ENCODE assay signal across 12 cellular contexts in the genomic region with DNA sequence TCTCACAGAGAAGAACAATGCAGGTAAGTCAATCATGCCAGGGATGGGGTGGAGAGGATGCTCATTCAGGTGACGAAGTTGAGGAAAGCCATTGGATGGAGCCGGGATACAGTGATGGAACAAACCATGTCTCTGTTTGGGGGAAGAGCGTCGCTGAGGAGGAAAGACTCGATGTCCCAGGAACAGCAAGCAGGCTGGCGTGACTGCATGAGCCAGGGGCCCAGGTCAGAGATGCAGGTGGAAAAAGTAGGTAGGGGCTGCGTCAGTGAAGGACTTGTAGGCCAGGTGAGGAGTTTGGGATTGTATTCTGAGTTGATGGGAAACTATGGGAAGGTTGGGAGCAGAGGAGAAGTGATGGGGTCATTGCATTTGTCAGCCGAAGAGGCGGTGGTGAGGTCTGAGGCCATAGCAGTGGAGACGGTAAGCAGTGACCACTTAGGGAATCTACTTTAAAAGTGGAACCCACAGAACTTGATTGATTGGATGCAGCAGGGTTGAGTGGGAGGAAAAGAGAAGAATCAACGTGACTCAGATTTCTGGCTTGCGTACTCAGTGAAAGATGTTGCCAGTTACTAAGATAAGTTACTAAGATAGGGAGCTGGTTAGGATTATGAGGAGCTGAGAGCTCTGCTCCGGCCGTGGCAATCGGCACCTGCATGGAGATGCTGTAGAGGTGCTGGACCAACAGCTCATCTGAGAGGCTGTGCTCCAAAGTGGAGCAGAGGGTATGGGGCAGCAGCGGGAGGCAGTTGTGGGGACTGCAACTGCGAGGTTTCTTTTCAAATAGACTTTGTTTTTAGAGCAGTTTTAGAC. TPM values are rescaled to one million over a fixed set of nuclear protein-coding genes. Genes with fewer than 3 reads are reported as not detected.
DNase-seq lines count a peak whose midpoint lies in the region; ATAC-seq, FAIRE-seq and TF ChIP-seq lines count a peak whose summit lies in the region.
"Had no signal": no experiment of that assay in that cellular context is flagged by ENCODE, and none has a peak within 500 bp of the region (broad histone marks: within the 10 kb centered on the region; RNA-seq: fewer than 3 reads in every experiment).

No MANE protein-coding gene starts in this region.

- H3K36me3 Mint-ChIP-seq in activated CD4-positive, alpha-beta memory T cell treated with anti-CD3 and anti-CD28 coated beads for 36 hours: no peaks in the 10 kb centered on the region

- POLR2A ChIA-PET in A549 (lab: Yijun Ruan, JAX): no interaction called here
- POLR2A ChIA-PET in activated CD4-positive, alpha-beta memory T cell treated with anti-CD3 and anti-CD28 coated beads for 36 hours (lab: Charles Lee): interaction anchor here (1.0 to 14.3 kb wide), 5 partner anchors 9 to 24 kb away, joined by 5 to 343 read pairs (median 78); partner anchors contain the start of gene IL2RA

- H2AFZ ChIP-seq in fibroblast of lung (ENCODE audit: low read length): no peak overlapping the region

- peak overlapping the region; percentile 73 for H3K4me3 Mint-ChIP-seq in activated CD4-positive, alpha-beta memory T cell treated with anti-CD3 and anti-CD28 coated beads for 36 hours

- no peak for TF ChIP-seq POLR2A in A549 (IDR thresholded peaks at IDR 0.05; ENCODE audit: low read length)
- no peak for TF ChIP-seq POLR2A in GM12891 (IDR thresholded peaks at IDR 0.05; ENCODE audit: low read depth, low read length)

- H3K27me3 ChIP-seq in fibroblast of lung (ENCODE audit: control insufficient read depth, insufficient read depth, low read length): peaks cover 20% of the 10 kb centered on the region

- WGBS in A549 (ENCODE audit: missing lambda C conversion rate): 43% methylated on average over 17 of the region's 17 CpGs

- H3K4me3 ChIP-seq in A549: no peak overlapping the region
- peak overlapping the region in 1 of 4 experiments; percentile 12 for H3K4me3 ChIP-seq in fibroblast of lung (replicated peaks in 1 of 4; ENCODE audit: control extremely low read depth in 1 of 4, insufficient read depth in 1 of 4, low read depth in 3 of 4, low read length in 4 of 4)
- H3K4me3 ChIP-seq: GM12878 had no signal

- peaks cover 3% of the 10 kb centered on the region for H3K27me3 Mint-ChIP-seq in activated CD4-positive, alpha-beta memory T cell treated with anti-CD3 and anti-CD28 coated beads for 36 hours

- no peaks in the 10 kb centered on the region for H4K20me1 ChIP-seq in fibroblast of lung (ENCODE audit: control insufficient read depth, extremely low read depth, insufficient read depth, low read length)

- no peak for TF ChIP-seq RAD21 in A549 (conservative IDR thresholded peaks at IDR 0.05 in 1 of 2, IDR thresholded peaks at IDR 0.05 in 1 of 2)

- H3K27ac ChIP-seq in A549 (no peak overlapping the region), fibroblast of lung (ENCODE audit: insufficient read depth, low read length) (no peak overlapping the region)
- H3K27ac ChIP-seq: neutrophil had no signal

- ATAC-seq in A549: peak; percentile 60 to 64; a peak in 5 of 6 replicates
- no peak for ATAC-seq in HG03159 (IDR thresholded peaks at IDR 0.05; ENCODE audit: unreplicated experiment)
- ATAC-seq in HG03469 (IDR thresholded peaks at IDR 0.05; ENCODE audit: unreplicated experiment): no peak
- ATAC-seq: GM12878 had no signal

- no peak for TF ChIP-seq EP300 in A549 (IDR thresholded peaks at IDR 0.05)

- H3K9me3 ChIP-seq in A549 (no peaks in the 10 kb centered on the region), fibroblast of lung (ENCODE audit: control insufficient read depth, insufficient read depth, low read depth, low read length) (no peaks in the 10 kb centered on the region)
- H3K9me3 ChIP-seq: neutrophil had no signal

- peaks cover 71% of the 10 kb centered on the region for H3K4me1 Mint-ChIP-seq in activated CD4-positive, alpha-beta memory T cell treated with anti-CD3 and anti-CD28 coated beads for 36 hours (ENCODE audit: low read depth)

- FAIRE-seq in A549 (lab: Jason Lieb, UNC) (no peak), GM12891 (lab: Jason Lieb, UNC) (peak; percentile 23)
- FAIRE-seq: GM12878 had no signal

- no peaks in the 10 kb centered on the region for H3K36me3 ChIP-seq in fibroblast of lung (ENCODE audit: control insufficient read depth, insufficient read depth, low read length)
- H3K36me3 ChIP-seq: neutrophil had no signal

- TF ChIP-seq CTCF in A549 (IDR thresholded peaks at IDR 0.05): no peak
- no peak for TF ChIP-seq CTCF in fibroblast of lung (conservative IDR thresholded peaks at IDR 0.05 in 1 of 2, IDR thresholded peaks at IDR 0.05 in 1 of 2; ENCODE audit: low read depth in 1 of 2, low read length in 2 of 2)

- DNase-seq in A549 (ENCODE audit: low read depth in 1 of 2, low spot score in 1 of 2) (no peak), GM12891 (ENCODE audit: insufficient read length, low spot score) (no peak), fibroblast of lung (ENCODE audit: low read depth in 2 of 2) (peak; percentile 37 to 94), NCI-H1417 treated with DMSO at 0.1 percent for 48 hours (lab: John Stamatoyannopoulos, UW) (no peak), DMS114 treated with DMSO at 0.1 percent for 48 hours (lab: John Stamatoyannopoulos, UW; ENCODE audit: unreplicated experiment) (no peak)
- DNase-seq in activated CD4-positive, alpha-beta memory T cell treated with anti-CD3 and anti-CD28 coated beads for 36 hours: peak; percentile 62
- DNase-seq: NCI-H510A; stimulated activated CD4-positive, alpha-beta T cell treated with anti-CD3 and anti-CD28 coated beads, Interleukin-4, amount 100 ng/mL, for 4 hours had no signal

- H3K27ac Mint-ChIP-seq in activated CD4-positive, alpha-beta memory T cell treated with anti-CD3 and anti-CD28 coated beads for 36 hours: peak overlapping the region; percentile 82

- H3K4me2 ChIP-seq in A549 (no peak overlapping the region), fibroblast of lung (ENCODE audit: extremely low read depth, insufficient read depth, low read length) (peak overlapping the region; percentile 63)

- H3K4me1 ChIP-seq in A549 (no peaks in the 10 kb centered on the region), fibroblast of lung (ENCODE audit: control insufficient read depth, extremely low read depth, insufficient read depth, low read length) (no peaks in the 10 kb centered on the region)

- no peaks in the 10 kb centered on the region for H3K79me2 ChIP-seq in fibroblast of lung (ENCODE audit: control insufficient read depth, insufficient read depth, low read length)

- intact Hi-C loops in activated CD4-positive, alpha-beta memory T cell treated with anti-CD3 and anti-CD28 coated beads for 36 hours (cut with micrococcal nuclease): loop anchor here (1.0 to 5.0 kb wide), 3 partner anchors 9 to 757 kb away; partner anchors contain the start of gene IL15RA

- CTCF ChIA-PET in A549 (lab: Yijun Ruan, JAX): interaction anchor here (0.9 to 3.2 kb wide), 2 partner anchors 12 to 331 kb away, joined by 4 to 23 read pairs; no protein-coding TSS in a partner anchor
- CTCF ChIA-PET in activated CD4-positive, alpha-beta memory T cell treated with anti-CD3 and anti-CD28 coated beads for 36 hours (lab: Charles Lee): interaction anchor here (1.0 to 10.3 kb wide), 3 partner anchors 9 to 12 kb away, joined by 5 to 112 read pairs (median 14); partner anchors contain the start of gene IL2RA

- H3K9me3 Mint-ChIP-seq in activated CD4-positive, alpha-beta memory T cell treated with anti-CD3 and anti-CD28 coated beads for 36 hours: peaks cover 2% of the 10 kb centered on the region

- no peak overlapping the region for H3K9ac ChIP-seq in fibroblast of lung (ENCODE audit: insufficient read depth, low read length)

TF ChIP-seq in A549, 52 proteins besides CTCF, POLR2A, EP300 and RAD21 (continues in another document):
- no peak for TF ChIP-seq ZC3H11A (IDR thresholded peaks at IDR 0.05)
- no peak for TF ChIP-seq HOXB13 (CRISPR knock-in tag; IDR thresholded peaks at IDR 0.05; ENCODE audit: low read depth)
- no peak for TF ChIP-seq JUN (IDR thresholded peaks at IDR 0.05)

TF ChIP-seq in GM12891, 5 proteins besides CTCF, POLR2A, EP300 and RAD21:
- TF ChIP-seq POLR2AphosphoS5 (IDR thresholded peaks at IDR 0.05; ENCODE audit: low read depth, low read length): no peak
- TF ChIP-seq TAF1 (IDR thresholded peaks at IDR 0.05; ENCODE audit: low read depth, low read length): no peak
- no peak for TF ChIP-seq PAX5 (IDR thresholded peaks at IDR 0.05; ENCODE audit: insufficient read depth, low read length, severe bottlenecking)
- no peak for TF ChIP-seq SPI1 (IDR thresholded peaks at IDR 0.05; ENCODE audit: low read depth, low read length)
- TF ChIP-seq POU2F2 (IDR thresholded peaks at IDR 0.05; ENCODE audit: low read depth, low read length): no peak

RNA-seq across cellular contexts. Expression of gene IL2RA, which starts 12.5 kb away (rescaled TPM):
- not detected in 2 replicates for polyA plus RNA-seq in A549 (2011; rRNA removed)
- polyA plus RNA-seq in A549 (2012; cell fraction: cytosol; rRNA removed): not detected in 2 replicates
- polyA plus RNA-seq in A549 (2012; cell fraction: nucleus; rRNA removed): not detected in 2 replicates
- not detected in 3 replicates for polyA plus RNA-seq in A549 (2017; fragmentation: RNase III; extraction: RNeasy Plus Mini Kit Qiagen cat#74134 plus additional on column Dnase treatment)
- polyA minus RNA-seq in A549 (2011; rRNA and poly(A)+ RNA removed): not detected in 2 replicates
- polyA plus RNA-seq in GM12891 (2012; ENCODE audit: low read depth, missing spikeins): 5.0 TPM
- total RNA-seq in activated CD4-positive, alpha-beta memory T cell treated with anti-CD3 and anti-CD28 coated beads for 36 hours: 100 to 1,000 TPM; 961 to 988 TPM
- not detected in 2 replicates for total RNA-seq in fibroblast of lung
- polyA plus RNA-seq in fibroblast of lung: not detected in 2 replicates
- not detected in 2 replicates for polyA plus RNA-seq in fibroblast of lung (2012)
- not detected in 2 replicates for polyA minus RNA-seq in fibroblast of lung (ENCODE audit: low replicate concordance)

RNA-seq across cellular contexts. Expression of gene RBM17, which starts 14.1 kb away (rescaled TPM):
- 68.0 and 75.2 TPM in 2 replicates for polyA plus RNA-seq in A549 (2011; rRNA removed)
- polyA plus RNA-seq in A549 (2012; cell fraction: cytosol; rRNA removed): 42.8 and 47.4 TPM in 2 replicates
- 52.2 and 80.4 TPM in 2 replicates for polyA plus RNA-seq in A549 (2012; cell fraction: nucleus; rRNA removed)
- 121 to 131 TPM (median 124 TPM) in 3 replicates for polyA plus RNA-seq in A549 (2017; fragmentation: RNase III; extraction: RNeasy Plus Mini Kit Qiagen cat#74134 plus additional on column Dnase treatment)
- 20.4 and 25.5 TPM in 2 replicates for polyA minus RNA-seq in A549 (2011; rRNA and poly(A)+ RNA removed)
- polyA plus RNA-seq in GM12891 (2012; ENCODE audit: low read depth, missing spikeins): 90.1 TPM
- 100 to 1,000 TPM; 151 to 155 TPM for total RNA-seq in activated CD4-positive, alpha-beta memory T cell treated with anti-CD3 and anti-CD28 coated beads for 36 hours
- 46.1 and 56.8 TPM in 2 replicates for total RNA-seq in fibroblast of lung
- 28.9 and 32.5 TPM in 2 replicates for polyA plus RNA-seq in fibroblast of lung
- 67.0 and 78.2 TPM in 2 replicates for polyA plus RNA-seq in fibroblast of lung (2012)
- polyA minus RNA-seq in fibroblast of lung (ENCODE audit: low replicate concordance): 11.5 and 20.2 TPM in 2 replicates

Comparison
In these comparisons a context has a peak if more than half of its experiments do, and no peak if none do; other contexts are left out.
1. ATAC-seq: peak in A549 (2 of 2); none in HG03159 (single experiment) and HG03469 (single experiment).
2. DNase-seq: peak in activated CD4-positive, alpha-beta memory T cell treated with anti-CD3 and anti-CD28 coated beads for 36 hours (single experiment) and fibroblast of lung (2 of 2); none in A549 (0 of 2), GM12891 (single experiment), NCI-H1417 treated with DMSO at 0.1 percent for 48 hours (single experiment) and DMS114 treated with DMSO at 0.1 percent for 48 hours (single experiment).
3. RNA of gene IL2RA, which starts 12.5 kb away (total RNA-seq): 961 to 988 TPM in activated CD4-positive, alpha-beta memory T cell treated with anti-CD3 and anti-CD28 coated beads for 36 hours; not detected in fibroblast of lung; every median in the first group is over 100 times any median in the second.